Comparison of ENCODE assay signal across 8 cellular contexts in the genomic region with DNA sequence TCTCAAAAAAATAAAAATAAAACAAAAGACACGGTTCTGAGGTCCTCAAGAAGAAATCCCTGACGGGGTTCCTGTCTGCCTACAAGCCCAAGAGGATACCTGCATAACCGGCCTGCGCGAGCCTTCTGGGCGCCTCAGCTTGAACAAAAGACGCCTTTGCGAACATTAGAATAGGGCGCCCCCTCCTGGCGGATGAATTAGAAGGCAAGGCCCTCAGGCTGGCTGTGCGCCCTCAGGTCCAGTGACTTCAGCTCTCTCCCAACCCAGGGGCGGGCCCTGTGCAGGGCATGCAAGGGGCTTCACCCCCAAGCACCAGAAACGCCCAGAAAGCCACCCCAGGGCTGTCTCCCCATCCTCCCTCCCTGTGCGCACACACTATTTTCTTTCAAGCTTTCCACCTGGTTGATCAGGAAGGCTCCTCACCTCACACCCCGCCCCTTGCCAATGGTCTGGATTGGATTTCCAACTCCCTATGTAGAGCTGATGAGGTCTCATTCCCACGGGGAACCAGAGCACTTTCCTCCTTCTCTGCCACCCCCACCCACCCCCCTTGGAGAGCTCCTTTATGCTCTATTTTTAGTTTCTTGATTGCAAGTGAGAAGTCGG.
A peak's percentile ranks its signal among the peaks of the same experiment; 100 is the strongest.
DNase-seq lines count a peak whose midpoint lies in the region; ATAC-seq, FAIRE-seq and TF ChIP-seq lines count a peak whose summit lies in the region.

No MANE protein-coding gene starts in this region.

- no peak overlapping the region for H3K27ac Mint-ChIP-seq in activated CD4-positive, alpha-beta T cell treated with anti-CD3 and anti-CD28 coated beads, Interleukin-2, amount 10 ng/mL, durations not matched to agents 7 days and 5 days

- no peaks in the 10 kb centered on the region for H3K36me3 Mint-ChIP-seq in activated CD4-positive, alpha-beta T cell treated with anti-CD3 and anti-CD28 coated beads, Interleukin-2, amount 10 ng/mL, durations not matched to agents 7 days and 5 days (ENCODE audit: low read depth)

- no peaks in the 10 kb centered on the region for H3K4me1 Mint-ChIP-seq in activated CD4-positive, alpha-beta T cell treated with anti-CD3 and anti-CD28 coated beads, Interleukin-2, amount 10 ng/mL, durations not matched to agents 7 days and 5 days

- H3K9me3 Mint-ChIP-seq in activated CD4-positive, alpha-beta T cell treated with anti-CD3 and anti-CD28 coated beads, Interleukin-2, amount 10 ng/mL, durations not matched to agents 7 days and 5 days = no peaks in the 10 kb centered on the region

- TF ChIP-seq CTCF in AG04449 (IDR thresholded peaks at IDR 0.05; ENCODE audit: insufficient read depth, low read length, missing control alignments) = peak; percentile 48

- no peak for TF ChIP-seq POLR2A in GM12891 (IDR thresholded peaks at IDR 0.05; ENCODE audit: low read depth, low read length)

- CTCF ChIA-PET in AG04449 (lab: Yijun Ruan, JAX) = interaction anchor here (0.7 to 2.3 kb wide), 12 partner anchors 9 to 146 kb away, joined by 3 to 32 read pairs (median 4); no protein-coding TSS in a partner anchor
- CTCF ChIA-PET in activated CD4-positive, alpha-beta T cell treated with anti-CD3 and anti-CD28 coated beads, Interleukin-2, amount 10 ng/mL, durations not matched to agents 7 days and 5 days (lab: Charles Lee) = interaction anchor here (1.1 to 1.3 kb wide), 3 partner anchors 8 to 12 kb away, joined by 3 to 4 read pairs (median 3); no protein-coding TSS in a partner anchor

- no peak overlapping the region for H3K4me3 ChIP-seq in AG04449 (ENCODE audit: low read depth, low read length)

- H3K4me3 Mint-ChIP-seq in activated CD4-positive, alpha-beta T cell treated with anti-CD3 and anti-CD28 coated beads, Interleukin-2, amount 10 ng/mL, durations not matched to agents 7 days and 5 days = no peak overlapping the region

- FAIRE-seq in GM12891 (lab: Jason Lieb, UNC) = no peak

- H3K27me3 Mint-ChIP-seq in activated CD4-positive, alpha-beta T cell treated with anti-CD3 and anti-CD28 coated beads, Interleukin-2, amount 10 ng/mL, durations not matched to agents 7 days and 5 days = peaks cover 33% of the 10 kb centered on the region

- ATAC-seq in GM19023 (IDR thresholded peaks at IDR 0.05; ENCODE audit: unreplicated experiment) (no peak), GM18870 (IDR thresholded peaks at IDR 0.05; ENCODE audit: unreplicated experiment) (no peak)

- POLR2A ChIA-PET in AG04449 (lab: Yijun Ruan, JAX) = no interaction called here
- POLR2A ChIA-PET in activated CD4-positive, alpha-beta T cell treated with anti-CD3 and anti-CD28 coated beads, Interleukin-2, amount 10 ng/mL, durations not matched to agents 7 days and 5 days (lab: Charles Lee) = no interaction called here

- DNase-seq in AG04449 (ENCODE audit: low read depth, low spot score) (no peak), GM12891 (ENCODE audit: insufficient read length, low spot score) (peak; percentile 82), NCI-H2196 (lab: John Stamatoyannopoulos, UW; ENCODE audit: unreplicated experiment) (peak; percentile 55), germinal center (ENCODE audit: low spot score) (peak; percentile 53), pons (ENCODE audit: low spot score) (peak; percentile 34)
- peak; percentile 67 for DNase-seq in activated CD4-positive, alpha-beta T cell treated with anti-CD3 and anti-CD28 coated beads, Interleukin-2, amount 10 ng/mL, durations not matched to agents 7 days and 5 days

TF ChIP-seq in GM12891, 5 proteins besides CTCF, POLR2A, EP300 and RAD21:
- TF ChIP-seq SPI1 (IDR thresholded peaks at IDR 0.05; ENCODE audit: low read depth, low read length) (no peak), TAF1 (IDR thresholded peaks at IDR 0.05; ENCODE audit: low read depth, low read length) (no peak), PAX5 (IDR thresholded peaks at IDR 0.05; ENCODE audit: insufficient read depth, low read length, severe bottlenecking) (no peak), POU2F2 (IDR thresholded peaks at IDR 0.05; ENCODE audit: low read depth, low read length) (no peak), POLR2AphosphoS5 (IDR thresholded peaks at IDR 0.05; ENCODE audit: low read depth, low read length) (no peak)
TF ChIP-seq in GM12891: peak in this region for 0.
